In the genomic region with DNA sequence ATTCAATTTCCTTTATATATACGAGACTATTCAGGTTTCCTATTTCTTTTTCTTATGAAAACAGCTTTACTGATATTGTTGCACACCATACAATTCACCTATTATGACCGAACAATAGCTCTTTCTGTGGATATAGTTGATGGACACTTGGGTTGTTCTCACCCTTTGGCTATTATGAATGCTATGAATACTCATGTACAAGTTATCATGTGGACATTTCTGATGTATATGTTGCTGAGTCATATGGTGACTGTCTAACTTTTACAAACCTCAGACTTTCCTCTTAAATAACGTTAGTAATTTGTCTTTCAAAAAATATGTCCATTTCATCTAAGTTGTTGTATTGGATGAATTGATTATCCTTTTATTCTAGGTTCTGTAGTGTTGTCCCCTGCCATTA, we compare ENCODE assay signal across 24 cellular contexts. TPM values are rescaled to one million over a fixed set of nuclear protein-coding genes. Genes with fewer than 3 reads are reported as not detected.
DNase-seq lines count a peak whose midpoint lies in the region; ATAC-seq, FAIRE-seq and TF ChIP-seq lines count a peak whose summit lies in the region.
"Had no signal": no experiment of that assay in that cellular context is flagged by ENCODE, and none has a peak within 500 bp of the region (broad histone marks: within the 10 kb centered on the region; RNA-seq: fewer than 3 reads in every experiment).

No MANE protein-coding gene starts in this region.

- DNase-seq in COLO829 (ENCODE audit: low spot score) (peak; percentile 76), GM19239 (ENCODE audit: insufficient read length, low spot score) (no peak), RWPE2 (ENCODE audit: low spot score) (no peak), epithelial cell of prostate (ENCODE audit: low read depth, low spot score) (peak; percentile 8), pancreas (no peak), Ammon's horn (ENCODE audit: low spot score) (no peak), NCI-H2081 (lab: John Stamatoyannopoulos, UW) (no peak)
- DNase-seq: activated B cell treated with CpG ODN at 0.5 μM for 24 hours; activated CD4-positive, alpha-beta T cell treated with anti-CD3 and anti-CD28 coated beads, Interleukin-2, amount 50 U/mL, for 48 hours; activated gamma-delta T cell treated with Interleukin-2 at 50 U/mL for 16 hours; C1 segment of cervical spinal cord; effector CD4-positive, alpha-beta T cell; esophagus squamous epithelium; hypothalamus; islet precursor cell; KBM-7; MV-4-11; natural killer cell; NCI-H187 treated with DMSO at 0.1 percent for 48 hours; NCI-H526 treated with DMSO at 0.1 percent for 48 hours; retina had no signal

- peak; percentile 28 for FAIRE-seq in GM19239 (lab: Jason Lieb, UNC)
- no peak for FAIRE-seq in pancreas (lab: Jason Lieb, UNC)

- WGBS in pancreas, 2 donors: 30 to 31% methylated on average over 3 of the region's 3 CpGs

- no peaks in the 10 kb centered on the region for H3K4me1 ChIP-seq in RWPE2 (ENCODE audit: insufficient read depth, poor library complexity, severe bottlenecking)
- H3K4me1 ChIP-seq in pancreas: no peaks in the 10 kb centered on the region
- H3K4me1 ChIP-seq: esophagus squamous epithelium, suprapubic skin had no signal

- H3K36me3 ChIP-seq in RWPE2 (ENCODE audit: low read depth) (0 out of 2 replicates have a peak, but pooled peaks cover 5% of the 10 kb centered on the region), pancreas (no peaks in the 10 kb centered on the region)
- H3K36me3 ChIP-seq: suprapubic skin had no signal

- H3K27ac ChIP-seq in RWPE2 (ENCODE audit: poor library complexity, severe bottlenecking) (no peak overlapping the region), epithelial cell of prostate (no peak overlapping the region), pancreas (no peak overlapping the region)
- H3K27ac ChIP-seq: esophagus squamous epithelium, suprapubic skin had no signal

- H3K27me3 ChIP-seq in RWPE2 (ENCODE audit: insufficient read depth, poor library complexity, severe bottlenecking) (no peaks in the 10 kb centered on the region), pancreas (no peaks in the 10 kb centered on the region)
- H3K27me3 ChIP-seq: suprapubic skin had no signal

- no peak overlapping the region for H3K4me3 ChIP-seq in RWPE2 (ENCODE audit: severe bottlenecking)
- H3K4me3 ChIP-seq in pancreas: no peak overlapping the region
- H3K4me3 ChIP-seq: esophagus squamous epithelium, smooth muscle cell, suprapubic skin had no signal

- no peak for TF ChIP-seq CTCF in RWPE2 (IDR thresholded peaks at IDR 0.05; ENCODE audit: poor library complexity, severe bottlenecking)
- TF ChIP-seq CTCF in pancreas (IDR thresholded peaks at IDR 0.05): no peak

- ATAC-seq in RWPE2 (ENCODE audit: low read depth) (peak; percentile 72), pancreas (no peak)
- ATAC-seq: natural killer cell, Right ventricle myocardium inferior had no signal

- no peaks in the 10 kb centered on the region for H3K9me3 ChIP-seq in RWPE2 (ENCODE audit: severe bottlenecking)
- no peaks in the 10 kb centered on the region for H3K9me3 ChIP-seq in pancreas
- H3K9me3 ChIP-seq: esophagus squamous epithelium, suprapubic skin had no signal

- intact Hi-C loops in pancreas (cut with DNase I): no loop called here

RNA-seq across cellular contexts. Expression of gene USF3, which starts 15.7 kb away (rescaled TPM):
- 10 to 100 TPM in 3 of 6 donors, 1 to 10 TPM in 3; 8.2 to 12.3 (median 10.0) TPM for total RNA-seq in pancreas
- polyA plus RNA-seq in pancreas: 1 to 10 TPM; 2.9 to 6.5 TPM

RNA-seq across cellular contexts. Expression of gene NAA50, which starts 33.9 kb away (rescaled TPM):
- total RNA-seq in pancreas: 10 to 100 TPM; 26.4 to 46.2 (median 40.5) TPM
- 10 to 100 TPM in 1 of 2 donors, 1 to 10 TPM in 1; 8.4 to 19.8 TPM for polyA plus RNA-seq in pancreas

RNA-seq across cellular contexts. Expression of gene ATP6V1A, which starts 34.7 kb away (rescaled TPM):
- total RNA-seq in pancreas: 10 to 100 TPM; 20.3 to 44.7 (median 34.2) TPM
- 10 to 100 TPM in 1 of 2 donors, 1 to 10 TPM in 1; 5.9 to 14.7 TPM for polyA plus RNA-seq in pancreas

Comparison
In these comparisons a context has a peak if more than half of its experiments do, and no peak if none do; other contexts are left out.
1. DNase-seq: peak in COLO829 (single experiment) and epithelial cell of prostate (single experiment); none in GM19239 (single experiment), RWPE2 (single experiment), pancreas (0 of 6), Ammon's horn (single experiment) and NCI-H2081 (0 of 2).